In the genomic region with DNA sequence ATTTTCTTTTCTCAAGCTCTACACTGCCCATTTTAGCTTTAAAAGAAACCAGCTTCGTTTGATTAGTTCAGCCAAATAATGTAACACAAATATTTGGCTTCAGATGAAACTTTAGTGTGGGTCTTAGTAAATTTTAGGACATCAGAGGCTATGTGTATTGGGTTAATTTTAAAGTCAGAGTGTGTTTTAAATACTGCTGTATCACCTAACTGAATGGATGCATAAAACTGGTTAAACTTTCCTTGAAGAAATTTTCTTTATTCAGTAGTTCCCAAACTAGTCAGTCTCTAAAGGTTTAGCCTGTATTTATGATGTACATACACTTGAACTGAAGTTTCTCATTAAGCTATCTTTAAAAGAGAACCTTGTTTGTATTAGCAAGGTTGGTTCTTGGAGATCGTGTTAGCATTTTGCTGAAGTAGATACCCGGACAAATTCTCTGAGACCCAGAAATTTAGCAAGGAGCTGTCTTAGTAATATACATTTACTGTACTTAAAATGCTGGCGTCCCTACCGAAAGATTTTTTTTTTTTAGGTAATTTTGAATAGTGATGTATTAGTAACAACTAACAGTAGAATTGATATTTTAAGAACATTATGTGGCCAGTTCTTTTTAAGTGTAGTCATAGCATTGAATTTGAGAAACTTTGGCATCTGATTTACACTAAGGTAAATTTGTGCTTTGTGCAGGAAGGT, we compare ENCODE assay signal across 1 cellular context.
TF ChIP-seq lines count a peak whose summit lies in the region.

No MANE protein-coding gene starts in this region.

TF ChIP-seq in GM23338, 12 proteins besides CTCF, POLR2A, EP300 and RAD21 (continued from another document):
- TF ChIP-seq, protein P1, sequence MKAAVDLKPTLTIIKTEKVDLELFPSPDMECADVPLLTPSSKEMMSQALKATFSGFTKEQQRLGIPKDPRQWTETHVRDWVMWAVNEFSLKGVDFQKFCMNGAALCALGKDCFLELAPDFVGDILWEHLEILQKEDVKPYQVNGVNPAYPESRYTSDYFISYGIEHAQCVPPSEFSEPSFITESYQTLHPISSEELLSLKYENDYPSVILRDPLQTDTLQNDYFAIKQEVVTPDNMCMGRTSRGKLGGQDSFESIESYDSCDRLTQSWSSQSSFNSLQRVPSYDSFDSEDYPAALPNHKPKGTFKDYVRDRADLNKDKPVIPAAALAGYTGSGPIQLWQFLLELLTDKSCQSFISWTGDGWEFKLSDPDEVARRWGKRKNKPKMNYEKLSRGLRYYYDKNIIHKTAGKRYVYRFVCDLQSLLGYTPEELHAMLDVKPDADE (IDR thresholded peaks at IDR 0.05): no peak
- no peak for TF ChIP-seq STAT1 (IDR thresholded peaks at IDR 0.05; ENCODE audit: unreplicated experiment)
- TF ChIP-seq, protein P2, sequence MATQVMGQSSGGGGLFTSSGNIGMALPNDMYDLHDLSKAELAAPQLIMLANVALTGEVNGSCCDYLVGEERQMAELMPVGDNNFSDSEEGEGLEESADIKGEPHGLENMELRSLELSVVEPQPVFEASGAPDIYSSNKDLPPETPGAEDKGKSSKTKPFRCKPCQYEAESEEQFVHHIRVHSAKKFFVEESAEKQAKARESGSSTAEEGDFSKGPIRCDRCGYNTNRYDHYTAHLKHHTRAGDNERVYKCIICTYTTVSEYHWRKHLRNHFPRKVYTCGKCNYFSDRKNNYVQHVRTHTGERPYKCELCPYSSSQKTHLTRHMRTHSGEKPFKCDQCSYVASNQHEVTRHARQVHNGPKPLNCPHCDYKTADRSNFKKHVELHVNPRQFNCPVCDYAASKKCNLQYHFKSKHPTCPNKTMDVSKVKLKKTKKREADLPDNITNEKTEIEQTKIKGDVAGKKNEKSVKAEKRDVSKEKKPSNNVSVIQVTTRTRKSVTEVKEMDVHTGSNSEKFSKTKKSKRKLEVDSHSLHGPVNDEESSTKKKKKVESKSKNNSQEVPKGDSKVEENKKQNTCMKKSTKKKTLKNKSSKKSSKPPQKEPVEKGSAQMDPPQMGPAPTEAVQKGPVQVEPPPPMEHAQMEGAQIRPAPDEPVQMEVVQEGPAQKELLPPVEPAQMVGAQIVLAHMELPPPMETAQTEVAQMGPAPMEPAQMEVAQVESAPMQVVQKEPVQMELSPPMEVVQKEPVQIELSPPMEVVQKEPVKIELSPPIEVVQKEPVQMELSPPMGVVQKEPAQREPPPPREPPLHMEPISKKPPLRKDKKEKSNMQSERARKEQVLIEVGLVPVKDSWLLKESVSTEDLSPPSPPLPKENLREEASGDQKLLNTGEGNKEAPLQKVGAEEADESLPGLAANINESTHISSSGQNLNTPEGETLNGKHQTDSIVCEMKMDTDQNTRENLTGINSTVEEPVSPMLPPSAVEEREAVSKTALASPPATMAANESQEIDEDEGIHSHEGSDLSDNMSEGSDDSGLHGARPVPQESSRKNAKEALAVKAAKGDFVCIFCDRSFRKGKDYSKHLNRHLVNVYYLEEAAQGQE (IDR thresholded peaks at IDR 0.05; ENCODE audit: unreplicated experiment): no peak
- no peak for TF ChIP-seq ZNF114 (CRISPR knock-in tag; IDR thresholded peaks at IDR 0.05)
- no peak for TF ChIP-seq NANOG (IDR thresholded peaks at IDR 0.05; ENCODE audit: borderline replicate concordance)
